Comparison of ENCODE assay signal across 28 cellular contexts in the genomic region with DNA sequence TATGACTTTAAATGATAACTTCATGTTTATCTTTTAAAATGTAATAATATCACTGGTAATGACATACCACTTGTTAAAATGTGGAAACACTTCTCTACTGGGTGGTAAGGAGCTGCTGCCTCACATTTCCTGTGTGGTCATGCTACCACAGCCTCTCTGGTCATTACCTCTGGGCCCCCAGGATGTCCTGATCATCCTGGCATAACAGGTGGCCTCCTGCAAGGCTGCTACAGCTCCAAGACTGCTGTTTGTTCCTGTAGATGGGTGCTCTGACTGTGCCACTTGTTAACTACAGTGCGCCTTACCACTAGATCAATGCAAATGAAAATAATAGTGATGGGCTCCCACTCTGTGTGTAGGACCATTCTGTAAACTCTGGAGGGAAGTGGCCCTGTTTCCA.
"Had no signal": no experiment of that assay in that cellular context is flagged by ENCODE, and none has a peak within 500 bp of the region (broad histone marks: within the 10 kb centered on the region; RNA-seq: fewer than 3 reads in every experiment).

No MANE protein-coding gene starts in this region.

- DNase-seq: activated CD4-positive, alpha-beta memory T cell treated with anti-CD3 and anti-CD28 coated beads, Interleukin-2, amount 10 ng/mL, durations not matched to agents 7 days and 5 days; activated CD4-positive, alpha-beta T cell treated with anti-CD3 and anti-CD28 coated beads for 1 hour; activated CD4-positive, alpha-beta T cell treated with anti-CD3 and anti-CD28 coated beads for 36 hours; activated CD4-positive, alpha-beta T cell treated with anti-CD3 and anti-CD28 coated beads for 48 hours; activated CD4-positive, alpha-beta T cell treated with anti-CD3 and anti-CD28 coated beads, Interleukin-2, amount 10 ng/mL, durations not matched to agents 7 days and 5 days; activated CD4-positive, alpha-beta T cell treated with anti-CD3 and anti-CD28 coated beads, Interleukin-2, amount 50 U/mL, for 48 hours; activated CD4-positive, CD25-positive, alpha-beta regulatory T cell; activated CD8-positive, alpha-beta memory T cell treated with anti-CD3 and anti-CD28 coated beads for 24 hours; activated CD8-positive, alpha-beta memory T cell treated with anti-CD3 and anti-CD28 coated beads, Interleukin-2, amount 10 ng/mL, durations not matched to agents 7 days and 5 days; activated CD8-positive, alpha-beta memory T cell treated with anti-CD3 and anti-CD28 coated beads, Interleukin-2, amount 50 U/mL, for 48 hours; activated CD8-positive, alpha-beta T cell treated with anti-CD3 and anti-CD28 coated beads, Interleukin-2, amount 10 ng/mL, durations not matched to agents 7 days and 5 days; activated effector memory CD4-positive, alpha-beta T cell treated with Interleukin-2 at 50 U/mL for 16 hours; activated gamma-delta T cell treated with Interleukin-2 at 50 U/mL for 16 hours; activated naive CD4-positive, alpha-beta T cell; activated naive CD4-positive, alpha-beta T cell treated with anti-CD3 and anti-CD28 coated beads for 36 hours; activated naive CD4-positive, alpha-beta T cell treated with anti-CD3 and anti-CD28 coated beads, Interleukin-2, amount 50 U/mL, for 16 hours; activated naive CD8-positive, alpha-beta T cell treated with anti-CD3 and anti-CD28 coated beads for 36 hours; activated T-cell treated with anti-CD3 and anti-CD28 coated beads, Interleukin-2, amount 50 U/mL, for 24 hours; activated T-cell treated with anti-CD3 and anti-CD28 coated beads, Interleukin-2, amount 50 U/mL, for 48 hours; adrenal gland; amniotic stem cell; aorta; body of pancreas; brain microvascular endothelial cell; central memory CD4-positive, alpha-beta T cell; T-helper 2 cell; T-helper 9 cell; WERI-Rb-1 had no signal
